20 cellular contexts compared by ENCODE assay signal in the genomic region with DNA sequence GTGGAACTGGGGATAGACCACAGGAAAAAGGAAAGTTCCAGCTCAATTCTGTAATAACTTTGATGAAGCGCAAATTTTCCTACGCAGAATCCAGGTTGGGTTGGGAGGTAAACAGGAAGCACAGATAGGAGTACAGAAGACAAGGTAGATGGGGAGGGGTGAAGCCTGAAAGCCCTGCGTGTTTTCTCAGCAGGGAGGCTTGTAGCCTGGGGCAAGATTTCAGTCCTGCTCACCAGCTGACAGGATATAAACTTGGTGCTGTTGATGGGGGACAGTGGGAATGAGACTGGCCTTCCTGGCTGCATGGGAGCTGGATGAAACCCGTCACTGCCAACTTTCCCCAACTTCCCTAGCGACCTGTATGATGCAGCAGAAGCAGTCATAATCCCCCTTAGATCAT.
A peak's percentile ranks its signal among the peaks of the same experiment; 100 is the strongest.
DNase-seq lines count a peak whose midpoint lies in the region; ATAC-seq, FAIRE-seq and TF ChIP-seq lines count a peak whose summit lies in the region.
"Had no signal": no experiment of that assay in that cellular context is flagged by ENCODE, and none has a peak within 500 bp of the region (broad histone marks: within the 10 kb centered on the region; RNA-seq: fewer than 3 reads in every experiment).

No MANE protein-coding gene starts in this region.

- intact Hi-C loops in spleen (cut with DNase I; ENCODE audit: low total_unique reads): no loop called here

- peaks cover 3% of the 10 kb centered on the region; the same call in 1 of the 2 replicates for H3K79me1 ChIP-seq in H1 (ENCODE audit: low read depth, low read length)
- no peaks in the 10 kb centered on the region for H3K79me1 ChIP-seq in neuronal stem cell (ENCODE audit: low read depth, low read length)

- no peak overlapping the region; the same call in 1 of the 2 replicates for H2BK5ac ChIP-seq in H1 (ENCODE audit: low read depth, low read length)
- H2BK5ac ChIP-seq in neuronal stem cell (ENCODE audit: low read length): no peak overlapping the region

- TF ChIP-seq EP300 in H1 (IDR thresholded peaks at IDR 0.05; ENCODE audit: borderline replicate concordance in 1 of 2, low read depth in 2 of 2, low read length in 2 of 2) (no peak), gastroesophageal sphincter (IDR thresholded peaks at IDR 0.05) (no peak)

- H3K27ac ChIP-seq in H1 (ENCODE audit: low read depth, low read length) (no peak overlapping the region), spleen (no peak overlapping the region), neuronal stem cell (replicated peaks; ENCODE audit: low read length) (no peak overlapping the region), gastroesophageal sphincter (no peak overlapping the region)
- H3K27ac ChIP-seq: HL-60, SJSA1 had no signal

- no peaks in the 10 kb centered on the region for H3K23me2 ChIP-seq in H1 (ENCODE audit: low read depth, low read length)

- H3K4me1 ChIP-seq in H1 (replicated peaks in 1 of 4; ENCODE audit: control insufficient read depth in 3 of 4, insufficient read depth in 4 of 4, low read length in 3 of 4): peaks cover 0 to 3% (median 0%) of the 10 kb centered on the region in 4 experiments; a peak in 1 of 7 replicates
- H3K4me1 ChIP-seq in spleen: no peaks in the 10 kb centered on the region
- H3K4me1 ChIP-seq in neuronal stem cell (ENCODE audit: control insufficient read depth in 2 of 2, insufficient read depth in 1 of 2, low read depth in 1 of 2, low read length in 2 of 2): no peaks in the 10 kb centered on the region
- no peaks in the 10 kb centered on the region for H3K4me1 ChIP-seq in gastroesophageal sphincter
- H3K4me1 ChIP-seq: HAP-1, SJSA1 had no signal

- H4K8ac ChIP-seq in H1 (ENCODE audit: extremely low read depth, insufficient read depth, low read length) (no peak overlapping the region), neuronal stem cell (ENCODE audit: low read depth, low read length) (no peak overlapping the region)

- peaks cover 0 to 7% of the 10 kb centered on the region in 2 experiments; a peak in 2 of 4 replicates for H3K79me2 ChIP-seq in H1 (ENCODE audit: control insufficient read depth in 1 of 2, insufficient read depth in 2 of 2, low read length in 2 of 2)

- CTCF ChIA-PET in H1 (lab: Charles Lee; ENCODE audit: partially characterized antibody): interaction anchor here (1.4 to 1.7 kb wide), 3 partner anchors 10 to 91 kb away, joined by 3 to 6 read pairs (median 4); no protein-coding TSS in a partner anchor

- H2BK12ac ChIP-seq in H1 (ENCODE audit: low read depth, low read length) (no peak overlapping the region), neuronal stem cell (ENCODE audit: low read length) (no peak overlapping the region)

- FAIRE-seq in H1 (lab: Jason Lieb, UNC): no peak
- FAIRE-seq: HTR-8/SVneo had no signal

- no peak overlapping the region for H2BK120ac ChIP-seq in H1 (replicated peaks; ENCODE audit: low read depth, low read length)
- H2BK120ac ChIP-seq in neuronal stem cell (ENCODE audit: low read depth, low read length): no peak overlapping the region

- H3K36me3 ChIP-seq in H1 (ENCODE audit: control insufficient read depth in 2 of 4, insufficient read depth in 4 of 4, low read length in 3 of 4): no peaks in the 10 kb centered on the region
- H3K36me3 ChIP-seq in spleen: no peaks in the 10 kb centered on the region
- no peaks in the 10 kb centered on the region for H3K36me3 ChIP-seq in neuronal stem cell (replicated peaks in 1 of 2; ENCODE audit: control insufficient read depth in 2 of 2, insufficient read depth in 2 of 2, low read length in 2 of 2)
- H3K36me3 ChIP-seq in gastroesophageal sphincter: peaks cover 0 to 3% of the 10 kb centered on the region in 2 donors
- H3K36me3 ChIP-seq: HAP-1, SJSA1 had no signal

- 90% methylated on average over 5 of the region's 5 CpGs; no CpG with 5 or more reads in 1 of the 2 experiments for WGBS in H1 (ENCODE audit: extremely low coverage in 1 of 2, insufficient coverage in 1 of 2, insufficient read length in 1 of 2, insufficient replicate concordance in 2 of 2, low coverage in 1 of 2, low lambda C conversion rate in 2 of 2, missing lambda C conversion rate in 1 of 2), 2 experiments
- WGBS in spleen, 5 donors: 69 to 89% (median 75%) methylated on average over 4 to 5 of the region's 5 CpGs
- WGBS in neuronal stem cell (ENCODE audit: extremely low coverage in 2 of 2, insufficient read length in 2 of 2, insufficient replicate concordance in 1 of 2), 2 donors: no CpG with 5 or more reads among the region's 5 CpGs
- WGBS in gastroesophageal sphincter (ENCODE audit: low coverage in 1 of 2), 2 donors: 71 to 93% methylated on average over 3 of the region's 5 CpGs

- TF ChIP-seq CTCF in H1 (IDR thresholded peaks at IDR 0.05; ENCODE audit: control extremely low read depth in 1 of 3, insufficient read depth in 1 of 3, low read depth in 1 of 3, low read length in 3 of 3): no peak
- no peak for TF ChIP-seq CTCF in spleen (IDR thresholded peaks at IDR 0.05 in 8 of 11, conservative IDR thresholded peaks at IDR 0.05 in 3 of 11)
- no peak for TF ChIP-seq CTCF in gastroesophageal sphincter (IDR thresholded peaks at IDR 0.05)

- peak overlapping the region in 1 of 4 experiments; percentile 11; a peak in 1 of 7 replicates for H3K9ac ChIP-seq in H1 (replicated peaks in 1 of 4; ENCODE audit: extremely low read depth in 1 of 4, low read depth in 3 of 4, low read length in 3 of 4)
- H3K9ac ChIP-seq in neuronal stem cell (ENCODE audit: low read depth, low read length, poor library complexity): no peak overlapping the region

- no peak overlapping the region for H2BK15ac ChIP-seq in H1 (ENCODE audit: low read length)
- no peak overlapping the region for H2BK15ac ChIP-seq in neuronal stem cell (ENCODE audit: low read length)

- H3K23ac ChIP-seq in H1 (ENCODE audit: insufficient read length): no peak overlapping the region
- H3K23ac ChIP-seq in neuronal stem cell (ENCODE audit: low read depth, low read length, poor library complexity): no peak overlapping the region

- no peak overlapping the region for H2BK20ac ChIP-seq in H1 (ENCODE audit: low read length)

- no peak for TF ChIP-seq RAD21 in H1 (IDR thresholded peaks at IDR 0.05 in 1 of 2, conservative IDR thresholded peaks at IDR 0.05 in 1 of 2; ENCODE audit: low read depth in 2 of 2, low read length in 2 of 2)

- H3K4me2 ChIP-seq in H1 (ENCODE audit: insufficient read depth in 1 of 2, low read depth in 2 of 2, low read length in 2 of 2) (no peak overlapping the region), neuronal stem cell (ENCODE audit: insufficient read depth, low read length, poor library complexity, severe bottlenecking) (no peak overlapping the region)

- H3K9me3 ChIP-seq in H1 (ENCODE audit: insufficient read depth in 2 of 2, low read depth in 1 of 2, low read length in 1 of 2) (no peaks in the 10 kb centered on the region), spleen (peaks cover 0 to 36% (median 25%) of the 10 kb centered on the region in 8 donors), neuronal stem cell (replicated peaks in 1 of 2; ENCODE audit: control insufficient read depth in 2 of 2, insufficient read depth in 1 of 2, low read depth in 1 of 2, low read length in 2 of 2) (peaks cover 1 to 14% of the 10 kb centered on the region in 2 donors), gastroesophageal sphincter (no peaks in the 10 kb centered on the region)
- H3K9me3 ChIP-seq: HAP-1, SJSA1 had no signal

- no peaks in the 10 kb centered on the region for H4K20me1 ChIP-seq in H1 (replicated peaks in 1 of 2; ENCODE audit: control insufficient read depth in 1 of 2, insufficient read depth in 2 of 2, low read length in 2 of 2)

- no peak overlapping the region for H4K5ac ChIP-seq in H1 (ENCODE audit: insufficient read length, low read depth, low read length)

- no peak overlapping the region for H3K4me3 ChIP-seq in H1 (ENCODE audit: extremely low read depth in 1 of 4, insufficient read depth in 2 of 4, low read depth in 3 of 4, low read length in 4 of 4)
- no peak overlapping the region for H3K4me3 ChIP-seq in spleen
- H3K4me3 ChIP-seq in neuronal stem cell (ENCODE audit: low read length in 2 of 2): no peak overlapping the region
- H3K4me3 ChIP-seq in gastroesophageal sphincter: no peak overlapping the region
- H3K4me3 ChIP-seq: HAP-1, SJSA1 had no signal

- POLR2A ChIA-PET in H1 (lab: Charles Lee; ENCODE audit: partially characterized antibody): no interaction called here

- no peak overlapping the region for H3K56ac ChIP-seq in H1 (replicated peaks; ENCODE audit: insufficient read length, low read depth, low read length)

- H3K4ac ChIP-seq in H1 (replicated peaks; ENCODE audit: insufficient read length, low read depth, low read length) (no peak overlapping the region), neuronal stem cell (ENCODE audit: low read length) (no peak overlapping the region)

- TF ChIP-seq POLR2A in H1 (IDR thresholded peaks at IDR 0.05; ENCODE audit: control extremely low read depth in 1 of 2, low read depth in 2 of 2, low read length in 2 of 2) (no peak), spleen (IDR thresholded peaks at IDR 0.05) (no peak), gastroesophageal sphincter (IDR thresholded peaks at IDR 0.05) (no peak)

- H2AK5ac ChIP-seq in H1 (ENCODE audit: low read depth, low read length): 0 out of 2 replicates have a peak overlapping the region, but pooled peaks have one; percentile 13
- no peak overlapping the region for H2AK5ac ChIP-seq in neuronal stem cell (ENCODE audit: low read depth, low read length)

- ATAC-seq in GM21825 (IDR thresholded peaks at IDR 0.05; ENCODE audit: unreplicated experiment) (no peak), gastroesophageal sphincter (no peak)
- ATAC-seq: CD8-positive, alpha-beta T cell; PC-3 had no signal

- H3K27me3 ChIP-seq in H1 (replicated peaks in 1 of 4; ENCODE audit: control insufficient read depth in 3 of 4, extremely low read depth in 1 of 4, insufficient read depth in 3 of 4, low read length in 3 of 4): no peaks in the 10 kb centered on the region
- H3K27me3 ChIP-seq in spleen (replicated peaks in 1 of 7): no peaks in the 10 kb centered on the region
- H3K27me3 ChIP-seq in neuronal stem cell (ENCODE audit: control insufficient read depth in 3 of 3, insufficient read depth in 3 of 3, low read depth in 1 of 3, low read length in 3 of 3): no peaks in the 10 kb centered on the region
- no peaks in the 10 kb centered on the region for H3K27me3 ChIP-seq in gastroesophageal sphincter
- H3K27me3 ChIP-seq: SJSA1 had no signal

- H3K14ac ChIP-seq in H1 (ENCODE audit: insufficient read length): no peak overlapping the region
- H3K14ac ChIP-seq in neuronal stem cell (ENCODE audit: low read length): no peak overlapping the region

- H3K18ac ChIP-seq in H1 (ENCODE audit: extremely low read depth, low read length): no peak overlapping the region
- no peak overlapping the region for H3K18ac ChIP-seq in neuronal stem cell (ENCODE audit: low read length)

- H4K91ac ChIP-seq in H1 (replicated peaks; ENCODE audit: insufficient read length, low read length): no peak overlapping the region
- H4K91ac ChIP-seq in neuronal stem cell (ENCODE audit: low read depth, low read length, poor library complexity): no peak overlapping the region

- H2AFZ ChIP-seq in H1 (ENCODE audit: low read length) (no peak overlapping the region), neuronal stem cell (ENCODE audit: low read length) (no peak overlapping the region)

- DNase-seq in NCI-H2081 (lab: John Stamatoyannopoulos, UW): peak; percentile 46 to 76
- DNase-seq in NCI-H2081 treated with DMSO at 0.1 percent for 48 hours (lab: John Stamatoyannopoulos, UW): no peak
- peak; percentile 76 for DNase-seq in NCI-H146 treated with DMSO at 0.1 percent for 48 hours (lab: John Stamatoyannopoulos, UW; ENCODE audit: unreplicated experiment)
- no peak for DNase-seq in H1 (ENCODE audit: low read depth in 1 of 2, low spot score in 2 of 2)
- peak; percentile 47 for DNase-seq in spleen
- DNase-seq in neuronal stem cell (ENCODE audit: low spot score): no peak
- DNase-seq: 8988T; CD8-positive, alpha-beta T cell; DND-41; Kasumi-1; NCI-H226; NCI-H526 treated with DMSO at 0.1 percent for 48 hours; PC-3; SW 1271 had no signal

Comparison
In these comparisons a context has a peak if more than half of its experiments do, and no peak if none do; other contexts are left out.
1. DNase-seq: peak in NCI-H2081 (2 of 2), NCI-H146 treated with DMSO at 0.1 percent for 48 hours (single experiment) and spleen (single experiment); none in NCI-H2081 treated with DMSO at 0.1 percent for 48 hours (single experiment), H1 (0 of 2) and neuronal stem cell (single experiment).